Comparison of ENCODE assay signal across 26 cellular contexts in the genomic region with DNA sequence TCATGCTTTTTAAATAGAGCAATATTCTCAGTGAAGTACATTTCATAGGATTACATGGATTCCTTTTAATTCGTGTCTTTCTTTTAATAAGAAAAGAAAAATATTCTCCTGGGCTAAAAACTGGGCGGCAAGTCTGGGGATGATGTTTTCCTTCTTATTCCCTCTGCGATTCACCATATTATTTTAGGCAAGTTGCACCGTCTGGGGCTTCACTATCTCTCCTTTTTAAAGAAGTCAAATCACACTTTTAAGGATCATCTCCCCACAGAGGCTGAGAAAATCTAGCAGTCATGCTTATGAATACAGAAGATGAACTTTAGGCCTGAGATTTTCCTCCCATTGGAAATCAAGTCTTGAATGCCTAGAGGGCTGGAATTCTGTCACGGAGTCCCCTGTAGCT.
"Had no signal": no experiment of that assay in that cellular context is flagged by ENCODE, and none has a peak within 500 bp of the region (broad histone marks: within the 10 kb centered on the region; RNA-seq: fewer than 3 reads in every experiment).

No MANE protein-coding gene starts in this region.

- H3K4me1 ChIP-seq: Peyer's patch had no signal

- H3K36me3 ChIP-seq: Peyer's patch had no signal

- H3K4me3 Mint-ChIP-seq: activated naive CD8-positive, alpha-beta T cell; activated T-cell treated with anti-CD3 and anti-CD28 coated beads, Interleukin-2, amount 50 U/mL, for 4 hours; brain; T-helper 1 cell treated with Interleukin-12 subunit alpha and Interleukin-12 subunit beta and Interleukin-4 antibody, amounts not matched to agents 30 μg/mL and 1 μg/mL, for 36 hours; WTC11 had no signal

- DNase-seq: activated CD4-positive, alpha-beta T cell treated with anti-CD3 and anti-CD28 coated beads for 48 hours; activated CD4-positive, alpha-beta T cell treated with anti-CD3 and anti-CD28 coated beads, Interleukin-2, amount 50 U/mL, for 4 hours; activated CD4-positive, CD25-positive, alpha-beta regulatory T cell treated with anti-CD3 and anti-CD28 coated beads, Interleukin-2, amount 50 U/mL, for 72 hours; activated CD8-positive, alpha-beta memory T cell treated with anti-CD3 and anti-CD28 coated beads for 24 hours; activated effector memory CD4-positive, alpha-beta T cell treated with anti-CD3 and anti-CD28 coated beads, Interleukin-2, amount 50 U/mL, for 16 hours; activated naive CD4-positive, alpha-beta T cell treated with Interleukin-2 at 50 U/mL for 16 hours; activated T-cell treated with anti-CD3 and anti-CD28 coated beads, Interleukin-2, amount 50 U/mL, for 4 hours; amygdala; Karpas-422; MM.1S; NCI-H1105; NCI-H1436; NCI-H187; NCI-H2081; NCI-H510A treated with DMSO at 0.1 percent for 48 hours; NCI-H69; NK-92 treated with Interleukin-12 subunit alpha and Interleukin-12 subunit beta, amount 100 ng/mL, for 24 hours; OCI-M1; Peyer's patch; SHP77 treated with DMSO at 0.1 percent for 48 hours; T-helper 9 cell had no signal

- H3K27me3 ChIP-seq: Peyer's patch had no signal

- H3K36me3 Mint-ChIP-seq: brain had no signal

- H3K4me3 ChIP-seq: Peyer's patch had no signal

- ATAC-seq: activated T-cell treated with anti-CD3 and anti-CD28 coated beads, Interleukin-2, amount 50 U/mL, for 4 hours; WTC11 had no signal

- H3K9me3 Mint-ChIP-seq: T-helper 1 cell treated with Interleukin-12 subunit alpha and Interleukin-12 subunit beta and Interleukin-4 antibody, amounts not matched to agents 30 μg/mL and 1 μg/mL, for 36 hours had no signal

- H3K27ac Mint-ChIP-seq: activated naive CD8-positive, alpha-beta T cell; brain; T-helper 1 cell treated with Interleukin-12 subunit alpha and Interleukin-12 subunit beta and Interleukin-4 antibody, amounts not matched to agents 30 μg/mL and 1 μg/mL, for 36 hours; WTC11 had no signal

- H3K9me3 ChIP-seq: Peyer's patch had no signal

- H3K27ac ChIP-seq: Peyer's patch, RWPE1 had no signal

- H3K27me3 Mint-ChIP-seq: activated naive CD8-positive, alpha-beta T cell had no signal
